Comparison of ENCODE assay signal across 8 cellular contexts in the genomic region with DNA sequence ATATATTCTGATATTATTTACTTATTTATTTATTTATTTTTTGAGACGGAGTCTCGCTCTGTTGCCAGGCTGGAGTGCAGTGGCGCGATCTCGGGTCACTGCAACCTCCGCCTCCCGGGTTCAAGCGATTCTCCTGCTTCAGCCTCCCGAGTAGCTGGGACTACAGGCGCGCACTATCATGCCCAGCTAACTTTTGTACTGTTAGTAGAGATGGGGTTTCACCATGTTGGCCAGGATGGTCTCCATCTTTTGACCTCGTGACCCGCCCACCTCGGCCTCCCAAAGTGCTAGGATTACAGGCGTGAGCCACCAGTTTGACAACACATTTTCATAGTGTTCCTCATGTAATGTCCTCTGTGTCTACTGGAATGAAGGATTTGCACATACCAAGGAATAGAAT. TPM values are rescaled to one million over a fixed set of nuclear protein-coding genes. Genes with fewer than 3 reads are reported as not detected.
DNase-seq lines count a peak whose midpoint lies in the region; ATAC-seq, FAIRE-seq and TF ChIP-seq lines count a peak whose summit lies in the region.
"Not testable (repeated sequence)": the region's sequence is repeated elsewhere in the genome, so short reads cannot be mapped to it uniquely, and the experiment has no call there.

No MANE protein-coding gene starts in this region.

- TF ChIP-seq EP300 in stomach (IDR thresholded peaks at IDR 0.05): not testable (repeated sequence)

- FAIRE-seq in keratinocyte (lab: Jason Lieb, UNC): not testable (repeated sequence)

- H3K36me3 Mint-ChIP-seq in activated naive CD4-positive, alpha-beta T cell treated with anti-CD3 and anti-CD28 coated beads, Interleukin-2, amount 50 U/mL, for 24 hours: peaks cover 20% of the 10 kb centered on the region
- peaks cover 42% of the 10 kb centered on the region for H3K36me3 Mint-ChIP-seq in effector memory CD8-positive, alpha-beta T cell (ENCODE audit: insufficient read depth)

- not testable (repeated sequence) for H3K9ac ChIP-seq in SU-DHL-6 (ENCODE audit: low read length)
- H3K9ac ChIP-seq in keratinocyte (ENCODE audit: control insufficient read depth, extremely low read depth, insufficient read depth, low read length): peak overlapping the region; percentile 95

- H4K20me1 ChIP-seq in SU-DHL-6 (ENCODE audit: low read depth, low read length); keratinocyte (ENCODE audit: control insufficient read depth, extremely low read depth, insufficient read depth, low read length): not testable (repeated sequence)

- not testable (repeated sequence) for ATAC-seq in effector memory CD8-positive, alpha-beta T cell (replicated peaks)

- not testable (repeated sequence) for H3K27ac Mint-ChIP-seq in activated naive CD4-positive, alpha-beta T cell treated with anti-CD3 and anti-CD28 coated beads, Interleukin-2, amount 50 U/mL, for 24 hours
- H3K27ac Mint-ChIP-seq in effector memory CD8-positive, alpha-beta T cell: peak overlapping the region in 1 of 2 donors; percentile 35

- H3K27me3 ChIP-seq in SU-DHL-6 (ENCODE audit: low read length); keratinocyte (ENCODE audit: control insufficient read depth, extremely low read depth, insufficient read depth, low read length); neutrophil; stomach: not testable (repeated sequence)

- peaks cover 69% of the 10 kb centered on the region for H3K4me1 Mint-ChIP-seq in activated naive CD4-positive, alpha-beta T cell treated with anti-CD3 and anti-CD28 coated beads, Interleukin-2, amount 50 U/mL, for 24 hours
- H3K4me1 Mint-ChIP-seq in effector memory CD8-positive, alpha-beta T cell (ENCODE audit: low read depth in 2 of 2): peaks cover 48 to 57% of the 10 kb centered on the region in 2 donors

- not testable (repeated sequence) for H2AFZ ChIP-seq in SU-DHL-6 (ENCODE audit: low read depth, low read length, severe bottlenecking); keratinocyte (ENCODE audit: control insufficient read depth, low read length)

- DNase-seq in AG10803 (ENCODE audit: low read depth); HFF-Myc (ENCODE audit: extremely low read depth, low read depth); effector memory CD8-positive, alpha-beta T cell; keratinocyte (ENCODE audit: low read depth, low spot score); stomach: not testable (repeated sequence)

- peak overlapping the region; percentile 98 for H3K4me3 Mint-ChIP-seq in activated naive CD4-positive, alpha-beta T cell treated with anti-CD3 and anti-CD28 coated beads, Interleukin-2, amount 50 U/mL, for 24 hours
- H3K4me3 Mint-ChIP-seq in effector memory CD8-positive, alpha-beta T cell: peak overlapping the region; percentile 93 to 99

- not testable (repeated sequence) for H3K9me1 ChIP-seq in keratinocyte (ENCODE audit: control insufficient read depth, extremely low read depth, insufficient read depth, low read length)

- WGBS in stomach, 5 donors: 89 to 94% (median 91%) methylated on average over 15 of the region's 15 CpGs

- H3K4me2 ChIP-seq in SU-DHL-6 (ENCODE audit: low read depth, low read length, poor library complexity, severe bottlenecking): peak overlapping the region; percentile 96
- peak overlapping the region; percentile 79 for H3K4me2 ChIP-seq in keratinocyte (ENCODE audit: control insufficient read depth, extremely low read depth, insufficient read depth, low read depth, low read length)

- H3K4me1 ChIP-seq in keratinocyte (ENCODE audit: control insufficient read depth, extremely low read depth, insufficient read depth, low read length): peaks cover 29% of the 10 kb centered on the region
- H3K4me1 ChIP-seq in neutrophil (ENCODE audit: control insufficient read depth in 1 of 2, insufficient read depth in 1 of 2, low read depth in 1 of 2, low read length in 1 of 2): peaks cover 41 to 54% of the 10 kb centered on the region in 2 experiments
- H3K4me1 ChIP-seq in stomach: peaks cover 19 to 59% (median 41%) of the 10 kb centered on the region in 4 donors

- H3K4me3 ChIP-seq in AG10803 (ENCODE audit: low read length): peak overlapping the region; percentile 91
- peak overlapping the region; percentile 74 for H3K4me3 ChIP-seq in HFF-Myc (replicated peaks; ENCODE audit: low read depth, low read length)
- not testable (repeated sequence) for H3K4me3 ChIP-seq in SU-DHL-6 (ENCODE audit: insufficient read depth, low read length, poor library complexity, severe bottlenecking)
- H3K4me3 ChIP-seq in keratinocyte (ENCODE audit: control insufficient read depth in 2 of 3, extremely low read depth in 1 of 3, insufficient read depth in 2 of 3, low read depth in 1 of 3, low read length in 3 of 3): peak overlapping the region; percentile 67 to 88 (median 84)
- peak overlapping the region; percentile 74 to 89 for H3K4me3 ChIP-seq in neutrophil (ENCODE audit: low read depth in 1 of 2, low read length in 1 of 2)
- H3K4me3 ChIP-seq in stomach: peak overlapping the region; percentile 83 to 88 (median 86)

- TF ChIP-seq POLR2A in stomach (IDR thresholded peaks at IDR 0.05): not testable (repeated sequence)

- H3K27ac ChIP-seq in SU-DHL-6 (ENCODE audit: low read depth, low read length): not testable (repeated sequence)
- H3K27ac ChIP-seq in keratinocyte (ENCODE audit: control insufficient read depth, insufficient read depth, low read length) (peak overlapping the region; percentile 91), neutrophil (peak overlapping the region; percentile 89), stomach (peak overlapping the region in 1 of 5 donors; percentile 97)

- H3K79me2 ChIP-seq in SU-DHL-6 (ENCODE audit: insufficient read depth, low read length): peaks cover 64% of the 10 kb centered on the region
- peaks cover 64% of the 10 kb centered on the region for H3K79me2 ChIP-seq in keratinocyte (ENCODE audit: control insufficient read depth, insufficient read depth, low read length)

- not testable (repeated sequence) for H3K9me2 ChIP-seq in SU-DHL-6 (replicated peaks; ENCODE audit: insufficient read depth, low read length)

- dilution Hi-C loops in keratinocyte (cut with MboI; ENCODE audit: extremely low pct_ligation_motif_present, low sequenced_read_pairs): not testable (repeated sequence)

- H3F3A ChIP-seq in SU-DHL-6 (ENCODE audit: insufficient read depth): not testable (repeated sequence)

- not testable (repeated sequence) for H3K9me3 Mint-ChIP-seq in activated naive CD4-positive, alpha-beta T cell treated with anti-CD3 and anti-CD28 coated beads, Interleukin-2, amount 50 U/mL, for 24 hours; effector memory CD8-positive, alpha-beta T cell

- not testable (repeated sequence) for H3K9me3 ChIP-seq in SU-DHL-6 (ENCODE audit: insufficient read depth, low read length); keratinocyte (ENCODE audit: control insufficient read depth, low read depth, low read length); neutrophil; stomach

- intact Hi-C loops in stomach (cut with DNase I; ENCODE audit: low total_unique reads): not testable (repeated sequence)

- TF ChIP-seq CTCF in AG10803 (conservative IDR thresholded peaks at IDR 0.05; ENCODE audit: low read length); HFF-Myc (IDR thresholded peaks at IDR 0.05; ENCODE audit: low read depth, low read length, missing control alignments); SU-DHL-6 (IDR thresholded peaks at IDR 0.05; ENCODE audit: insufficient read depth, low read length, poor library complexity, severe bottlenecking); keratinocyte (optimal IDR thresholded peaks at IDR 0.05 in 1 of 3, IDR thresholded peaks at IDR 0.05 in 1 of 3, conservative IDR thresholded peaks at IDR 0.05 in 1 of 3; ENCODE audit: extremely low read depth in 1 of 3, insufficient read depth in 2 of 3, low read length in 3 of 3); neutrophil (IDR thresholded peaks at IDR 0.05); stomach (IDR thresholded peaks at IDR 0.05): not testable (repeated sequence)

- not testable (repeated sequence) for H3K36me3 ChIP-seq in SU-DHL-6 (ENCODE audit: low read length); stomach
- H3K36me3 ChIP-seq in keratinocyte (ENCODE audit: control insufficient read depth in 2 of 2, extremely low read depth in 1 of 2, insufficient read depth in 2 of 2, low read length in 2 of 2) (peaks cover 3 to 21% of the 10 kb centered on the region in 2 experiments), neutrophil (peaks cover 16% of the 10 kb centered on the region)

- H3K27me3 Mint-ChIP-seq in activated naive CD4-positive, alpha-beta T cell treated with anti-CD3 and anti-CD28 coated beads, Interleukin-2, amount 50 U/mL, for 24 hours; effector memory CD8-positive, alpha-beta T cell: not testable (repeated sequence)

RNA-seq across cellular contexts. Expression of a gene that starts 1.4 kb away (rescaled TPM):
- polyA plus RNA-seq in keratinocyte (72.6 to 179 TPM (median 94.4 TPM) in 3 replicates), stomach (10 to 100 TPM; 18.1 to 60.2 (median 38.9) TPM)
- 137 TPM for polyA plus RNA-seq in keratinocyte (2011; ENCODE audit: low read depth)
- 96.3 and 190 TPM in 2 replicates for polyA plus RNA-seq in keratinocyte (2011; cell fraction: cytosol; rRNA removed)
- 62.0 and 102 TPM in 2 replicates for polyA plus RNA-seq in keratinocyte (2011; cell fraction: nucleus; rRNA removed)
- 107 and 125 TPM in 2 replicates for polyA plus RNA-seq in keratinocyte (2012; ENCODE audit: low replicate concordance)
- 5.0 to 60.1 TPM (median 26.0 TPM) in 3 replicates for polyA minus RNA-seq in keratinocyte
- 49.7 TPM for polyA minus RNA-seq in keratinocyte (2011; cell fraction: cytosol; rRNA and poly(A)+ RNA removed)
- 23.1 and 49.6 TPM in 2 replicates for polyA minus RNA-seq in keratinocyte (2011; cell fraction: nucleus; rRNA and poly(A)+ RNA removed)
- total RNA-seq in stomach: 100 to 1,000 TPM in 1 of 5 donors, 10 to 100 TPM in 3, 1 to 10 TPM in 1; 4.9 to 111 (median 34.4) TPM
